ENCODE assay signal across 11 cellular contexts in genomic region chr18:10270160-10270571, GRCh38.
DNase-seq lines count a peak whose midpoint lies in the region; ATAC-seq and TF ChIP-seq lines count a peak whose summit lies in the region.
"Had no signal": no experiment of that assay in that cellular context is flagged by ENCODE, and none has a peak within 500 bp of the region (broad histone marks: within the 10 kb centered on the region; RNA-seq: fewer than 3 reads in every experiment).

No MANE protein-coding gene starts in this region.

- TF ChIP-seq CTCF in cardiac fibroblast (IDR thresholded peaks at IDR 0.05; ENCODE audit: low read depth, low read length) (no peak), heart right ventricle (IDR thresholded peaks at IDR 0.05) (no peak), osteoblast (IDR thresholded peaks at IDR 0.05; ENCODE audit: extremely low read depth, low read depth, low read length) (no peak)

- no peaks in the 10 kb centered on the region for H4K20me1 ChIP-seq in osteoblast (ENCODE audit: insufficient read depth, low read length)

- ATAC-seq in heart right ventricle (peak; percentile 57 to 93 (median 87)), HG03097 (IDR thresholded peaks at IDR 0.05; ENCODE audit: low FRiP score, unreplicated experiment) (no peak), GM18505 (IDR thresholded peaks at IDR 0.05; ENCODE audit: unreplicated experiment) (no peak), HG02870 (IDR thresholded peaks at IDR 0.05; ENCODE audit: unreplicated experiment) (no peak)
- ATAC-seq: activated CD4-positive, alpha-beta T cell treated with anti-CD3 and anti-CD28 coated beads for 36 hours had no signal

- peak; percentile 27 for DNase-seq in AG20443 (ENCODE audit: low spot score)
- peak; percentile 51 to 86 for DNase-seq in cardiac fibroblast (ENCODE audit: low read depth in 2 of 2)
- peak in 1 of 2 donors; percentile 63 for DNase-seq in heart right ventricle
- peak; percentile 76 for DNase-seq in osteoblast (ENCODE audit: insufficient read length, low spot score, missing footprints)
- no peak for DNase-seq in SW480 (ENCODE audit: low spot score)
- DNase-seq: activated CD4-positive, alpha-beta T cell treated with anti-CD3 and anti-CD28 coated beads for 36 hours; KBM-7 had no signal

- H3K9me3 ChIP-seq in heart right ventricle (no peaks in the 10 kb centered on the region), osteoblast (ENCODE audit: low read depth, low read length) (no peaks in the 10 kb centered on the region)
- H3K9me3 ChIP-seq: SJSA1 had no signal

- peak overlapping the region; percentile 46 for H3K4me2 ChIP-seq in osteoblast (ENCODE audit: insufficient read depth, low read length)

- H3K36me3 ChIP-seq in heart right ventricle = no peaks in the 10 kb centered on the region
- H3K36me3 ChIP-seq in osteoblast (ENCODE audit: insufficient read depth, low read length) = no peaks in the 10 kb centered on the region
- H3K36me3 ChIP-seq: SJSA1 had no signal

- peak overlapping the region in 8 of 10 donors; percentile 9 to 62 (median 37) for H3K27ac ChIP-seq in heart right ventricle
- no peak overlapping the region for H3K27ac ChIP-seq in osteoblast (ENCODE audit: low read depth, low read length)
- H3K27ac ChIP-seq: SJSA1 had no signal

- no peaks in the 10 kb centered on the region for H3K79me2 ChIP-seq in osteoblast (ENCODE audit: insufficient read depth, low read length)

- TF ChIP-seq POLR2A in GM18505 (IDR thresholded peaks at IDR 0.05; ENCODE audit: borderline replicate concordance, extremely low read depth, insufficient read depth, insufficient read length) = no peak

- H3K4me3 ChIP-seq in cardiac fibroblast (replicated peaks in 1 of 2; ENCODE audit: low read depth in 2 of 2, low read length in 2 of 2) (no peak overlapping the region), heart right ventricle (no peak overlapping the region), osteoblast (ENCODE audit: insufficient read depth, low read length) (no peak overlapping the region)
- H3K4me3 ChIP-seq: SJSA1 had no signal

- 40 to 43% methylated on average over 8 of the region's 8 CpGs for WGBS in heart right ventricle, 2 donors

- intact Hi-C loops in heart right ventricle (cut with DNase I) = no loop called here

- H3K4me1 ChIP-seq in heart right ventricle = peaks cover 5 to 31% (median 17%) of the 10 kb centered on the region in 9 donors
- H3K4me1 ChIP-seq in osteoblast (ENCODE audit: insufficient read depth, low read length) = peaks cover 8% of the 10 kb centered on the region
- H3K4me1 ChIP-seq: SJSA1 had no signal

- H3K27me3 ChIP-seq in heart right ventricle (no peaks in the 10 kb centered on the region), osteoblast (ENCODE audit: insufficient read depth, low read length) (no peaks in the 10 kb centered on the region)

- H2AFZ ChIP-seq in osteoblast (ENCODE audit: low read length) = peak overlapping the region; percentile 41

Comparison
In these comparisons a context has a peak if more than half of its experiments do, and no peak if none do; other contexts are left out.
1. ATAC-seq: peak in heart right ventricle (8 of 8); none in HG03097 (single experiment), GM18505 (single experiment) and HG02870 (single experiment).